ENCODE assay signal across 8 cellular contexts in genomic region chr7:103524042-103524907, GRCh38.
DNase-seq lines count a peak whose midpoint lies in the region; ATAC-seq and TF ChIP-seq lines count a peak whose summit lies in the region.

No MANE protein-coding gene starts in this region.

- H3K4me3 Mint-ChIP-seq in nephron progenitor cell = no peak overlapping the region
- no peak overlapping the region for H3K4me3 Mint-ChIP-seq in stimulated activated naive B cell treated with anti-CD40 and anti-IgM and Interleukin-4, amounts not matched to agents 10 μg/mL and 1 μg/mL and 100 μg/mL, for 72 hours
- no peak overlapping the region for H3K4me3 Mint-ChIP-seq in activated CD4-positive, alpha-beta T cell treated with anti-CD3 and anti-CD28 coated beads for 36 hours

- no peak overlapping the region for H3K27ac ChIP-seq in colonic mucosa

- peak; percentile 1 for DNase-seq in DMS79 treated with DMSO at 0.1 percent for 48 hours (lab: John Stamatoyannopoulos, UW)
- DNase-seq in DMS79 (lab: John Stamatoyannopoulos, UW) = no peak
- DNase-seq in NCI-H2227 (lab: John Stamatoyannopoulos, UW; ENCODE audit: unreplicated experiment) = peak; percentile 58
- no peak for DNase-seq in colonic mucosa
- DNase-seq in nephron progenitor cell = no peak
- no peak for DNase-seq in stimulated activated naive B cell treated with anti-CD40 and anti-IgM and Interleukin-4, amounts not matched to agents 10 μg/mL and 1 μg/mL and 100 μg/mL, for 72 hours
- DNase-seq in NCI-H187 (lab: John Stamatoyannopoulos, UW) = no peak
- no peak for DNase-seq in activated CD4-positive, alpha-beta T cell treated with anti-CD3 and anti-CD28 coated beads for 36 hours

- no peak overlapping the region for H3K4me3 ChIP-seq in colonic mucosa

- no peak overlapping the region for H3K9ac ChIP-seq in colonic mucosa (ENCODE audit: low read depth in 2 of 2, low read length in 2 of 2)

- H3K36me3 Mint-ChIP-seq in nephron progenitor cell (ENCODE audit: low read depth) = no peaks in the 10 kb centered on the region
- H3K36me3 Mint-ChIP-seq in stimulated activated naive B cell treated with anti-CD40 and anti-IgM and Interleukin-4, amounts not matched to agents 10 μg/mL and 1 μg/mL and 100 μg/mL, for 72 hours = no peaks in the 10 kb centered on the region
- no peaks in the 10 kb centered on the region for H3K36me3 Mint-ChIP-seq in activated CD4-positive, alpha-beta T cell treated with anti-CD3 and anti-CD28 coated beads for 36 hours (ENCODE audit: low read depth)

- POLR2A ChIA-PET in activated CD4-positive, alpha-beta T cell treated with anti-CD3 and anti-CD28 coated beads for 36 hours (lab: Charles Lee) = no interaction called here

- H3K9me3 ChIP-seq in colonic mucosa = no peaks in the 10 kb centered on the region

- intact Hi-C loops in colonic mucosa (cut with DNase I) = no loop called here
- intact Hi-C loops in activated CD4-positive, alpha-beta T cell treated with anti-CD3 and anti-CD28 coated beads for 36 hours (cut with DNase I, micrococcal nuclease) = no loop called here

- no peaks in the 10 kb centered on the region for H3K9me3 Mint-ChIP-seq in nephron progenitor cell
- H3K9me3 Mint-ChIP-seq in stimulated activated naive B cell treated with anti-CD40 and anti-IgM and Interleukin-4, amounts not matched to agents 10 μg/mL and 1 μg/mL and 100 μg/mL, for 72 hours = no peaks in the 10 kb centered on the region
- no peaks in the 10 kb centered on the region for H3K9me3 Mint-ChIP-seq in activated CD4-positive, alpha-beta T cell treated with anti-CD3 and anti-CD28 coated beads for 36 hours (ENCODE audit: low read depth)

- H3K27ac Mint-ChIP-seq in nephron progenitor cell = no peak overlapping the region
- no peak overlapping the region for H3K27ac Mint-ChIP-seq in stimulated activated naive B cell treated with anti-CD40 and anti-IgM and Interleukin-4, amounts not matched to agents 10 μg/mL and 1 μg/mL and 100 μg/mL, for 72 hours
- no peak overlapping the region for H3K27ac Mint-ChIP-seq in activated CD4-positive, alpha-beta T cell treated with anti-CD3 and anti-CD28 coated beads for 36 hours

- no peak for ATAC-seq in stimulated activated naive B cell treated with anti-CD40 and anti-IgM and Interleukin-4, amounts not matched to agents 10 μg/mL and 1 μg/mL and 100 μg/mL, for 72 hours (replicated peaks)
- ATAC-seq in activated CD4-positive, alpha-beta T cell treated with anti-CD3 and anti-CD28 coated beads for 36 hours = no peak

- peaks cover 9% of the 10 kb centered on the region for H3K27me3 Mint-ChIP-seq in nephron progenitor cell (ENCODE audit: low read depth, poor library complexity)
- peaks cover 5 to 18% of the 10 kb centered on the region in 2 donors for H3K27me3 Mint-ChIP-seq in stimulated activated naive B cell treated with anti-CD40 and anti-IgM and Interleukin-4, amounts not matched to agents 10 μg/mL and 1 μg/mL and 100 μg/mL, for 72 hours
- peaks cover 8% of the 10 kb centered on the region for H3K27me3 Mint-ChIP-seq in activated CD4-positive, alpha-beta T cell treated with anti-CD3 and anti-CD28 coated beads for 36 hours

- no peaks in the 10 kb centered on the region for H3K36me3 ChIP-seq in colonic mucosa

- TF ChIP-seq CTCF in colonic mucosa (IDR thresholded peaks at IDR 0.05) = peak; percentile 12
- TF ChIP-seq CTCF in nephron progenitor cell (IDR thresholded peaks at IDR 0.05) = peak; percentile 36

- H3K4me1 Mint-ChIP-seq in nephron progenitor cell = peaks cover 16% of the 10 kb centered on the region
- H3K4me1 Mint-ChIP-seq in stimulated activated naive B cell treated with anti-CD40 and anti-IgM and Interleukin-4, amounts not matched to agents 10 μg/mL and 1 μg/mL and 100 μg/mL, for 72 hours = no peaks in the 10 kb centered on the region
- H3K4me1 Mint-ChIP-seq in activated CD4-positive, alpha-beta T cell treated with anti-CD3 and anti-CD28 coated beads for 36 hours = no peaks in the 10 kb centered on the region

- H3K27me3 ChIP-seq in colonic mucosa = no peaks in the 10 kb centered on the region

- H3K4me1 ChIP-seq in colonic mucosa = no peaks in the 10 kb centered on the region

- CTCF ChIA-PET in activated CD4-positive, alpha-beta T cell treated with anti-CD3 and anti-CD28 coated beads for 36 hours (lab: Charles Lee) = no interaction called here

Comparison
In these comparisons a context has a peak if more than half of its experiments do, and no peak if none do; other contexts are left out.
1. DNase-seq: peak in DMS79 treated with DMSO at 0.1 percent for 48 hours (single experiment) and NCI-H2227 (single experiment); none in DMS79 (single experiment), colonic mucosa (single experiment), nephron progenitor cell (single experiment), stimulated activated naive B cell treated with anti-CD40 and anti-IgM and Interleukin-4, amounts not matched to agents 10 μg/mL and 1 μg/mL and 100 μg/mL, for 72 hours (single experiment), NCI-H187 (0 of 2) and activated CD4-positive, alpha-beta T cell treated with anti-CD3 and anti-CD28 coated beads for 36 hours (single experiment).